8 cellular contexts compared by ENCODE assay signal in genomic region chr10:110774069-110775021, GRCh38.
DNase-seq lines count a peak whose midpoint lies in the region; ATAC-seq lines count a peak whose summit lies in the region.

No MANE protein-coding gene starts in this region.

- ATAC-seq in GM21526 (IDR thresholded peaks at IDR 0.05; ENCODE audit: low FRiP score, unreplicated experiment) (peak; percentile 95), left colon (peak; percentile 83)

- intact Hi-C loops in left colon (cut with DNase I, micrococcal nuclease), result no loop called here

- peak; percentile 78 for DNase-seq in EH (ENCODE audit: low read depth)
- peak; percentile 76 for DNase-seq in HS-5 (ENCODE audit: low read depth)
- peak; percentile 13 for DNase-seq in activated T-helper 9 cell treated with anti-CD3 and anti-CD28 coated beads, Interleukin-2, amount 50 U/mL, for 16 hours (ENCODE audit: low read depth)
- no peak for DNase-seq in left colon
- no peak for DNase-seq in DMS79 (lab: John Stamatoyannopoulos, UW)
- DNase-seq in DMS153 treated with DMSO at 0.1 percent for 48 hours (lab: John Stamatoyannopoulos, UW; ENCODE audit: unreplicated experiment), result no peak
- DNase-seq in cerebellar nuclear complex (lab: John Stamatoyannopoulos, UW), result no peak

Comparison
In these comparisons a context has a peak if more than half of its experiments do, and no peak if none do; other contexts are left out.
1. DNase-seq: peak in EH (single experiment), HS-5 (single experiment) and activated T-helper 9 cell treated with anti-CD3 and anti-CD28 coated beads, Interleukin-2, amount 50 U/mL, for 16 hours (single experiment); none in left colon (0 of 2), DMS79 (single experiment), DMS153 treated with DMSO at 0.1 percent for 48 hours (single experiment) and cerebellar nuclear complex (0 of 2).